Comparison of ENCODE assay signal across 25 cellular contexts in the genomic region with DNA sequence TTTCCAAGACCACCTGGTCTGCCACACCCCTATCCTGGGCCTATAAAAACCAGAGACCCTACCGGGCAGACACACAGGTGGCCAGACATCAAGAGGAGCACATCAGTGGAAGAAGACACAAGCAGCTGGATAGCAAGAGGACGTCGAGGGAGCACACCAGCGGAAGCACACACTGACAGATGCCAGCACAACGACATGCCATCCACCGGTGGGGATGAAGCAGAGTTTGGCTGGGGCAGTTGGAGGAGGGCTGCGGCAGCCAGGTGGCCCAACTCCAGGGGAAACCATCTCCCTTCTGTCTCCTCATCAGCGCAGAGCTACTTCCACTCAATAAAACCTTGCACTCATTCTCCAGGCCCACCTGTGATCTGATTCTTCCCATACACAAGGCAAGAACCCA.
"Had no signal": no experiment of that assay in that cellular context is flagged by ENCODE, and none has a peak within 500 bp of the region (broad histone marks: within the 10 kb centered on the region; RNA-seq: fewer than 3 reads in every experiment).

No MANE protein-coding gene starts in this region.

- H3K9me3 ChIP-seq: pancreas, prostate gland, right atrium auricular region, right lobe of liver, sigmoid colon, stomach, thoracic aorta, thyroid gland, tibial nerve, upper lobe of left lung, uterus had no signal

- H3K27me3 ChIP-seq: pancreas, right atrium auricular region, right lobe of liver, sigmoid colon, stomach, thyroid gland, tibial nerve, upper lobe of left lung, uterus had no signal

- H3K4me1 ChIP-seq: pancreas, prostate gland, right atrium auricular region, right lobe of liver, sigmoid colon, stomach, thyroid gland, tibial nerve, upper lobe of left lung, uterus had no signal

- H3K4me3 ChIP-seq: pancreas, prostate gland, right atrium auricular region, right lobe of liver, sigmoid colon, stomach, thoracic aorta, thyroid gland, tibial nerve, upper lobe of left lung, uterus had no signal

- H3K36me3 ChIP-seq: pancreas, prostate gland, right atrium auricular region, right lobe of liver, sigmoid colon, stomach, thoracic aorta, thyroid gland, tibial nerve, upper lobe of left lung, uterus had no signal

- DNase-seq: naive B cell; naive thymus-derived CD8-positive, alpha-beta T cell; nephron progenitor cell; pancreas; retina; right lobe of liver; sigmoid colon; small intestine; stimulated activated CD4-positive, alpha-beta T cell treated with anti-CD3 and anti-CD28 coated beads, Interleukin-15, amount 100 ng/mL, for 24 hours; stimulated activated CD4-positive, alpha-beta T cell treated with anti-CD3 and anti-CD28 coated beads, Interleukin-2, amount 100 ng/mL, for 24 hours; stimulated activated CD4-positive, alpha-beta T cell treated with anti-CD3 and anti-CD28 coated beads, Interleukin-2, amount 100 ng/mL, for 48 hours; stimulated activated CD4-positive, alpha-beta T cell treated with anti-CD3 and anti-CD28 coated beads, Interleukin-4, amount 100 ng/mL, for 24 hours; stimulated activated naive B cell treated with anti-CD40 and anti-IgM and Interleukin-4, amounts not matched to agents 10 μg/mL and 1 μg/mL and 100 μg/mL, for 72 hours; stimulated activated naive CD4-positive, alpha-beta T cell treated with Interleukin-2 at 50 U/mL for 16 hours; stomach; thyroid gland; trophoblast cell; uterus had no signal

- H3K27ac ChIP-seq: pancreas, prostate gland, right atrium auricular region, right lobe of liver, sigmoid colon, stomach, thoracic aorta, thyroid gland, tibial nerve, upper lobe of left lung, uterus had no signal

- ATAC-seq: naive thymus-derived CD8-positive, alpha-beta T cell; natural killer cell treated with Interleukin-12 subunit alpha and Interleukin-12 subunit beta and Interleukin-15 and Interleukin-18, amount 100 ng/mL, for 72 hours; pancreas; right lobe of liver; stimulated activated effector memory CD8-positive, alpha-beta T cell treated with anti-CD3 and anti-CD28 coated beads, Interleukin-12 subunit alpha, Interleukin-12 subunit beta, amount 100 ng/mL, for 72 hours; stimulated activated naive B cell treated with anti-CD40 and anti-IgM and Interleukin-4, amounts not matched to agents 10 μg/mL and 1 μg/mL and 100 μg/mL, for 72 hours had no signal
